In genomic region chr15:91265431-91265940, GRCh38 we compare ENCODE assay signal across 21 cellular contexts.
DNase-seq lines count a peak whose midpoint lies in the region; ATAC-seq and TF ChIP-seq lines count a peak whose summit lies in the region.
"Had no signal": no experiment of that assay in that cellular context is flagged by ENCODE, and none has a peak within 500 bp of the region (broad histone marks: within the 10 kb centered on the region; RNA-seq: fewer than 3 reads in every experiment).

No MANE protein-coding gene starts in this region.

- H3K36me3 ChIP-seq in left ventricle myocardium inferior: no peaks in the 10 kb centered on the region
- H3K36me3 ChIP-seq in adrenal gland (replicated peaks in 1 of 2): no peaks in the 10 kb centered on the region
- H3K36me3 ChIP-seq in prostate gland: no peaks in the 10 kb centered on the region
- H3K36me3 ChIP-seq: SJSA1 had no signal

- H3K4me1 Mint-ChIP-seq in glutamatergic neuron (ENCODE audit: low read depth, unreplicated experiment) (no peaks in the 10 kb centered on the region), nephron progenitor cell (no peaks in the 10 kb centered on the region)
- H3K4me1 Mint-ChIP-seq: H9 had no signal

- intact Hi-C loops in left ventricle myocardium inferior (cut with micrococcal nuclease): no loop called here
- intact Hi-C loops in left cardiac atrium (cut with DNase I): no loop called here
- intact Hi-C loops in adrenal gland (cut with DNase I): loop anchor here in 1 of 2 donors (5.0 kb wide), 1 partner anchor 208 kb away; no protein-coding TSS in a partner anchor
- intact Hi-C loops in prostate gland (cut with DNase I): loop anchor here (2.0 kb wide), 1 partner anchor 209 kb away; no protein-coding TSS in a partner anchor

- H3K9me3 Mint-ChIP-seq in glutamatergic neuron (ENCODE audit: unreplicated experiment): peaks cover 2% of the 10 kb centered on the region
- no peaks in the 10 kb centered on the region for H3K9me3 Mint-ChIP-seq in nephron progenitor cell
- H3K9me3 Mint-ChIP-seq: H9, HFFc6 had no signal

- no peak overlapping the region for H3K27ac Mint-ChIP-seq in glutamatergic neuron (ENCODE audit: unreplicated experiment)
- no peak overlapping the region for H3K27ac Mint-ChIP-seq in nephron progenitor cell
- H3K27ac Mint-ChIP-seq: H9, HFFc6 had no signal

- TF ChIP-seq POLR2A in adrenal gland (IDR thresholded peaks at IDR 0.05) (no peak), prostate gland (IDR thresholded peaks at IDR 0.05) (no peak)

- ATAC-seq in left cardiac atrium: no peak
- no peak for ATAC-seq in GM21447 (IDR thresholded peaks at IDR 0.05; ENCODE audit: unreplicated experiment)
- ATAC-seq: HepG2, K562 had no signal

- DNase-seq in left ventricle myocardium inferior (no peak), left cardiac atrium (no peak), SKM-1 treated with dmso at 0.1 percent for 144 hours (lab: John Stamatoyannopoulos, UW; ENCODE audit: unreplicated experiment) (peak; percentile 25), adrenal gland (peak in 6 of 7 donors; percentile 44 to 73 (median 62)), prostate gland (ENCODE audit: low spot score) (no peak), glutamatergic neuron (no peak), nephron progenitor cell (no peak)
- DNase-seq: 8988T, DMS53, GM23248, H9, HFFc6, NCI-H1694, NCI-H2081 treated with DMSO at 0.1 percent for 48 hours, NCI-H2171 treated with DMSO at 0.1 percent for 48 hours, NCI-H524 treated with DMSO at 0.1 percent for 48 hours, SW 1271 had no signal

- H3K4me3 ChIP-seq in left ventricle myocardium inferior: no peak overlapping the region
- no peak overlapping the region for H3K4me3 ChIP-seq in adrenal gland
- H3K4me3 ChIP-seq in prostate gland: no peak overlapping the region
- H3K4me3 ChIP-seq: GM23248, K562, SJSA1 had no signal

- 46 to 65% (median 57%) methylated on average over 4 of the region's 4 CpGs for WGBS in adrenal gland, 4 donors
- WGBS in prostate gland: 93% methylated on average over 4 of the region's 4 CpGs

- H3K4me1 ChIP-seq in left ventricle myocardium inferior (peaks cover 34% of the 10 kb centered on the region), adrenal gland (replicated peaks in 1 of 2) (peaks cover 27 to 29% of the 10 kb centered on the region in 2 donors), prostate gland (replicated peaks) (peaks cover 14% of the 10 kb centered on the region)

- H3K27me3 ChIP-seq in left ventricle myocardium inferior (ENCODE audit: low read depth) (no peaks in the 10 kb centered on the region), adrenal gland (no peaks in the 10 kb centered on the region), prostate gland (replicated peaks; ENCODE audit: insufficient read depth) (no peaks in the 10 kb centered on the region)
- H3K27me3 ChIP-seq: SJSA1 had no signal

- TF ChIP-seq CTCF in left ventricle myocardium inferior (IDR thresholded peaks at IDR 0.05; ENCODE audit: borderline replicate concordance) (no peak), adrenal gland (IDR thresholded peaks at IDR 0.05) (no peak), prostate gland (IDR thresholded peaks at IDR 0.05) (no peak), glutamatergic neuron (IDR thresholded peaks at IDR 0.05; ENCODE audit: partially characterized antibody, unreplicated experiment) (no peak), nephron progenitor cell (IDR thresholded peaks at IDR 0.05) (no peak)

- H3K27me3 Mint-ChIP-seq in glutamatergic neuron (ENCODE audit: unreplicated experiment) (peaks cover 1% of the 10 kb centered on the region), nephron progenitor cell (ENCODE audit: low read depth, poor library complexity) (peaks cover 55% of the 10 kb centered on the region)

- peaks cover 4% of the 10 kb centered on the region for H3K36me3 Mint-ChIP-seq in glutamatergic neuron (ENCODE audit: unreplicated experiment)
- no peaks in the 10 kb centered on the region for H3K36me3 Mint-ChIP-seq in nephron progenitor cell (ENCODE audit: low read depth)

- peak overlapping the region; percentile 78 for H3K27ac ChIP-seq in left ventricle myocardium inferior (replicated peaks)
- peak overlapping the region in 4 of 5 donors; percentile 68 to 76 (median 72) for H3K27ac ChIP-seq in adrenal gland
- H3K27ac ChIP-seq in prostate gland: peak overlapping the region in 1 of 2 donors; percentile 29
- H3K27ac ChIP-seq: GM23248, SJSA1 had no signal

- H3K4me3 Mint-ChIP-seq in glutamatergic neuron (ENCODE audit: unreplicated experiment) (no peak overlapping the region), nephron progenitor cell (no peak overlapping the region)
- H3K4me3 Mint-ChIP-seq: H9, HFFc6 had no signal

- H3K9me3 ChIP-seq in left ventricle myocardium inferior (replicated peaks) (no peaks in the 10 kb centered on the region), adrenal gland (replicated peaks in 1 of 3) (no peaks in the 10 kb centered on the region), prostate gland (no peaks in the 10 kb centered on the region)
- H3K9me3 ChIP-seq: SJSA1 had no signal

Comparison
In these comparisons a context has a peak if more than half of its experiments do, and no peak if none do; other contexts are left out.
1. DNase-seq: peak in SKM-1 treated with dmso at 0.1 percent for 144 hours (single experiment) and adrenal gland (6 of 7); none in left ventricle myocardium inferior (single experiment), left cardiac atrium (single experiment), prostate gland (single experiment), glutamatergic neuron (single experiment) and nephron progenitor cell (single experiment).